In the genomic region with DNA sequence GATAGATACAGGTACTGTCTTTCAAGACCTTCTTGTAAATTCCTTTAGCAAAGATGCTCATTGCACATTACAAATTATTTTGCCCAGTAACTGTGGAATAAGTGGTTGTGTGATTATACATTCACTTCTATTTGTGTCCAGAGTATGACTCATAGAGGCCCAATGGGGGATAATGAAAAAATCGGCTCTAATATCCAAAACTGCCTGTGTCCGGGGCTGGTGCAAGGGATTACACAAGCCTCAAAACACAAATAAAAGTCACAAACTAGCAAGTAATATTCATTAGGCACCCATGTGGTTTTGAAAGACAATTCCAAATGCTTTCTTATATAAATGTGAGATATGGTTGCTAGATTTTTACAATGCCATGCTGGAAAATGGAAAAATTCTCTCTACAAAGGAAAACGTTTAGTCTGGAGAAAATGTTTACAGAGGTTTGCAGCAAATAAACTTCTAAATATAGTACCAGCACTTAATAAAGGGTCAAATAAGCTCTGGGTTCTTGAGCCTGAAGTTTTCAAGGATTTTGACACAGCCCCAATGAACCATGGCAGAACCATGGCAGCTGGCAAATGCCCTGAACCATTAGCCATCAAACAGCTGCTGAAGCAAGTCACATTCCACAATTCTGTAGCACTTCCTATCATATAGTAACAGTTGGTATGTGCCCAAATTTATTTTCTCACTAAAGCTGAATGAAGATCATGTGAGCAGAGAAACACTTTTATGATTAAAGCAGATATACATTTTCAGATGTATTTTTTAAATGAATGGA, we compare ENCODE assay signal across 11 cellular contexts. TPM values are rescaled to one million over a fixed set of nuclear protein-coding genes. Genes with fewer than 3 reads are reported as not detected.
DNase-seq lines count a peak whose midpoint lies in the region; ATAC-seq and TF ChIP-seq lines count a peak whose summit lies in the region.
"Had no signal": no experiment of that assay in that cellular context is flagged by ENCODE, and none has a peak within 500 bp of the region (broad histone marks: within the 10 kb centered on the region; RNA-seq: fewer than 3 reads in every experiment).

No MANE protein-coding gene starts in this region.

- H3K36me3 Mint-ChIP-seq in activated CD4-positive, alpha-beta T cell treated with anti-CD3 and anti-CD28 coated beads, Interleukin-2, amount 10 ng/mL, durations not matched to agents 24 days and 14 days (ENCODE audit: low read depth) = no peaks in the 10 kb centered on the region

- peaks cover 5% of the 10 kb centered on the region for H3K9me3 Mint-ChIP-seq in activated CD4-positive, alpha-beta T cell treated with anti-CD3 and anti-CD28 coated beads, Interleukin-2, amount 10 ng/mL, durations not matched to agents 24 days and 14 days
- H3K9me3 Mint-ChIP-seq: central memory CD8-positive, alpha-beta T cell had no signal

- WGBS in thyroid gland, 2 donors = 33 to 41% methylated on average over 3 of the region's 3 CpGs

- H3K4me1 ChIP-seq in HCT116 (ENCODE audit: control insufficient read depth in 1 of 2, insufficient read depth in 2 of 2, low read length in 2 of 2) (peaks cover 90 to 100% of the 10 kb centered on the region in 2 experiments), ascending aorta (peaks cover 7 to 47% of the 10 kb centered on the region in 2 donors), thyroid gland (peaks cover 72 to 91% of the 10 kb centered on the region in 2 donors)

- TF ChIP-seq RAD21 in HCT116 (IDR thresholded peaks at IDR 0.05; ENCODE audit: low read depth) = 0 out of 2 replicates have a peak, but pooled peaks have one; percentile 15

- POLR2A ChIA-PET in HCT116 (lab: Charles Lee) = interaction anchor here (1.8 kb wide), 1 partner anchor 85 kb away, joined by 5 read pairs; no protein-coding TSS in a partner anchor

- RAD21 ChIA-PET in HCT116 (lab: Charles Lee; ENCODE audit: low non-redundant PET in 1 of 2, low total read pairs in 2 of 2, uncharacterized antibody in 2 of 2, unreplicated experiment in 2 of 2) = interaction anchor here in 1 of 2 experiments (0.5 kb wide), 1 partner anchor 112 kb away, joined by 3 read pairs; no protein-coding TSS in a partner anchor

- no peak overlapping the region for H3K4me3 Mint-ChIP-seq in activated CD4-positive, alpha-beta T cell treated with anti-CD3 and anti-CD28 coated beads, Interleukin-2, amount 10 ng/mL, durations not matched to agents 24 days and 14 days
- H3K4me3 Mint-ChIP-seq: central memory CD8-positive, alpha-beta T cell had no signal

- H3K79me2 ChIP-seq in HCT116 (ENCODE audit: insufficient read depth, low read length) = peaks cover 92% of the 10 kb centered on the region

- no peak overlapping the region for H2AFZ ChIP-seq in HCT116 (ENCODE audit: low read depth, low read length, poor library complexity, severe bottlenecking)

- H3K9me3 ChIP-seq in HCT116 (ENCODE audit: control insufficient read depth in 1 of 2, insufficient read depth in 1 of 2, low read depth in 1 of 2, low read length in 2 of 2) = no peaks in the 10 kb centered on the region
- no peaks in the 10 kb centered on the region for H3K9me3 ChIP-seq in ascending aorta
- H3K9me3 ChIP-seq in thyroid gland = no peaks in the 10 kb centered on the region
- H3K9me3 ChIP-seq: neutrophil had no signal

- no peaks in the 10 kb centered on the region for H3K9me2 ChIP-seq in HCT116 (ENCODE audit: insufficient read depth)

- no peak for TF ChIP-seq POLR2A in HCT116 (IDR thresholded peaks at IDR 0.05; ENCODE audit: borderline replicate concordance, extremely low read depth, insufficient read depth, insufficient read length)
- TF ChIP-seq POLR2A in thyroid gland (IDR thresholded peaks at IDR 0.05) = no peak

- H3K27ac ChIP-seq in HCT116 (ENCODE audit: low read depth, low read length) (peak overlapping the region; percentile 96), ascending aorta (peak overlapping the region; percentile 17 to 45), thyroid gland (peak overlapping the region; percentile 26 to 72 (median 54))
- H3K27ac ChIP-seq: neutrophil had no signal

- H3K4me3 ChIP-seq in HCT116 (replicated peaks in 1 of 2; ENCODE audit: low read depth in 1 of 2, low read length in 2 of 2) = peak overlapping the region; percentile 7 to 28; a peak in 2 of 4 replicates
- H3K4me3 ChIP-seq in ascending aorta = no peak overlapping the region
- H3K4me3 ChIP-seq in thyroid gland (replicated peaks in 1 of 3) = no peak overlapping the region

- H3K9ac ChIP-seq in HCT116 (ENCODE audit: low read length) = peak overlapping the region; percentile 66

- H3K27ac Mint-ChIP-seq in activated CD4-positive, alpha-beta T cell treated with anti-CD3 and anti-CD28 coated beads, Interleukin-2, amount 10 ng/mL, durations not matched to agents 24 days and 14 days = no peak overlapping the region

- TF ChIP-seq CTCF in HCT116 (IDR thresholded peaks at IDR 0.05 in 2 of 3, conservative IDR thresholded peaks at IDR 0.05 in 1 of 3; ENCODE audit: borderline replicate concordance in 1 of 3, insufficient read depth in 1 of 3, low read depth in 2 of 3, low read length in 2 of 3) (no peak), ascending aorta (IDR thresholded peaks at IDR 0.05) (no peak), thyroid gland (IDR thresholded peaks at IDR 0.05) (no peak)

- intact Hi-C loops in HCT116 (cut with micrococcal nuclease) = no loop called here
- intact Hi-C loops in ascending aorta (cut with DNase I) = no loop called here
- intact Hi-C loops in left ventricle myocardium superior (cut with micrococcal nuclease) = no loop called here
- intact Hi-C loops in thyroid gland (cut with DNase I) = no loop called here
- intact Hi-C loops in activated CD4-positive, alpha-beta T cell treated with anti-CD3 and anti-CD28 coated beads, Interleukin-2, amount 10 ng/mL, durations not matched to agents 24 days and 14 days (cut with micrococcal nuclease) = no loop called here

- peaks cover 0 to 16% of the 10 kb centered on the region in 2 experiments; a peak in 1 of 4 replicates for H3K36me3 ChIP-seq in HCT116 (ENCODE audit: control insufficient read depth in 1 of 2, insufficient read depth in 2 of 2, low read length in 2 of 2)
- no peaks in the 10 kb centered on the region for H3K36me3 ChIP-seq in ascending aorta
- no peaks in the 10 kb centered on the region for H3K36me3 ChIP-seq in thyroid gland
- H3K36me3 ChIP-seq: neutrophil had no signal

- peaks cover 1% of the 10 kb centered on the region for H3K27me3 Mint-ChIP-seq in activated CD4-positive, alpha-beta T cell treated with anti-CD3 and anti-CD28 coated beads, Interleukin-2, amount 10 ng/mL, durations not matched to agents 24 days and 14 days
- H3K27me3 Mint-ChIP-seq: central memory CD8-positive, alpha-beta T cell had no signal

- H3K4me1 Mint-ChIP-seq in activated CD4-positive, alpha-beta T cell treated with anti-CD3 and anti-CD28 coated beads, Interleukin-2, amount 10 ng/mL, durations not matched to agents 24 days and 14 days = peaks cover 6% of the 10 kb centered on the region
- H3K4me1 Mint-ChIP-seq: central memory CD8-positive, alpha-beta T cell had no signal

- H3K27me3 ChIP-seq in HCT116 (ENCODE audit: insufficient read depth, low read length) (no peaks in the 10 kb centered on the region), ascending aorta (no peaks in the 10 kb centered on the region), thyroid gland (no peaks in the 10 kb centered on the region)

- CTCF ChIA-PET in HCT116 (lab: Charles Lee) = no interaction called here

- H3K4me2 ChIP-seq in HCT116 (ENCODE audit: low read length) = peak overlapping the region; percentile 72

- no peaks in the 10 kb centered on the region for H4K20me1 ChIP-seq in HCT116 (ENCODE audit: insufficient read depth)

- DNase-seq in HCT116 (ENCODE audit: low read depth, low spot score) = peak; percentile 48
- no peak for DNase-seq in ascending aorta (ENCODE audit: low spot score in 2 of 2)
- no peak for DNase-seq in left ventricle myocardium superior
- peak; percentile 47 to 60 for DNase-seq in thyroid gland
- DNase-seq in NCI-H187 treated with DMSO at 0.1 percent for 48 hours (lab: John Stamatoyannopoulos, UW) = no peak
- DNase-seq in activated CD4-positive, alpha-beta T cell treated with anti-CD3 and anti-CD28 coated beads, Interleukin-2, amount 10 ng/mL, durations not matched to agents 24 days and 14 days = no peak
- DNase-seq: GDM1, NCI-H2171 treated with DMSO at 0.1 percent for 48 hours had no signal

- no TSS peak for BruUV-seq in HCT116 (replicated peaks; lab: Mats Ljungman, UMichigan)

- ATAC-seq in HCT116 (no peak), left ventricle myocardium superior (peak; percentile 68), GM18907 (IDR thresholded peaks at IDR 0.05; ENCODE audit: unreplicated experiment) (no peak)

TF ChIP-seq in HCT116, 20 proteins besides CTCF, POLR2A, EP300 and RAD21:
- TF ChIP-seq ZFX (IDR thresholded peaks at IDR 0.05) = no peak
- peak; percentile 22; the same call in 1 of the 2 replicates for TF ChIP-seq POLR2AphosphoS5 (IDR thresholded peaks at IDR 0.05; ENCODE audit: low read depth, low read length)
- no peak for TF ChIP-seq SIN3A (IDR thresholded peaks at IDR 0.05; ENCODE audit: low read depth)
- peak; percentile 52; the same call in 1 of the 2 replicates for TF ChIP-seq SP1 (IDR thresholded peaks at IDR 0.05; ENCODE audit: low read depth)
- TF ChIP-seq CEBPB (IDR thresholded peaks at IDR 0.05; ENCODE audit: low read depth) = peak; percentile 20; the same call in 1 of the 2 replicates
- peak; percentile 76 for TF ChIP-seq JUND (IDR thresholded peaks at IDR 0.05)
- peak; percentile 73 for TF ChIP-seq FOSL1 (IDR thresholded peaks at IDR 0.05; ENCODE audit: low read depth)
- no peak for TF ChIP-seq TCF7L2 (IDR thresholded peaks at IDR 0.05; ENCODE audit: borderline replicate concordance, extremely low read depth, insufficient read depth, insufficient read length)

RNA-seq across cellular contexts. Expression of gene IRS1, which starts 40.5 kb away (rescaled TPM):
- 88.8 TPM for total RNA-seq in HCT116 (2021; ENCODE audit: unreplicated experiment)
- polyA plus RNA-seq in HCT116 (2012) = 39.4 and 44.1 TPM in 2 replicates
- 18.6 TPM for total RNA-seq in ascending aorta
- total RNA-seq in left ventricle myocardium superior = 24.1 TPM
- total RNA-seq in thyroid gland = 100 to 1,000 TPM in 2 of 4 donors, 10 to 100 TPM in 2; 61.9 to 166 (median 98.7) TPM
- total RNA-seq in activated CD4-positive, alpha-beta T cell treated with anti-CD3 and anti-CD28 coated beads, Interleukin-2, amount 10 ng/mL, durations not matched to agents 24 days and 14 days = 4.7 and 4.8 TPM in 2 replicates

Comparison
In these comparisons a context has a peak if more than half of its experiments do, and no peak if none do; other contexts are left out.
1. DNase-seq: peak in HCT116 (single experiment) and thyroid gland (2 of 2); none in ascending aorta (0 of 2), left ventricle myocardium superior (single experiment), NCI-H187 treated with DMSO at 0.1 percent for 48 hours (single experiment) and activated CD4-positive, alpha-beta T cell treated with anti-CD3 and anti-CD28 coated beads, Interleukin-2, amount 10 ng/mL, durations not matched to agents 24 days and 14 days (single experiment).
2. H3K27ac ChIP-seq: peak in every context shown above with its lines; median percentile 96 in HCT116; 54 in thyroid gland; 31 in ascending aorta.
3. H3K4me3 ChIP-seq: peak in HCT116 (2 of 2); none in ascending aorta (0 of 2) and thyroid gland (0 of 3).